In genomic region chr15:94306700-94307650, GRCh38 we compare ENCODE assay signal across 9 cellular contexts.
DNase-seq lines count a peak whose midpoint lies in the region; ATAC-seq and TF ChIP-seq lines count a peak whose summit lies in the region.
"Had no signal": no experiment of that assay in that cellular context is flagged by ENCODE, and none has a peak within 500 bp of the region (broad histone marks: within the 10 kb centered on the region; RNA-seq: fewer than 3 reads in every experiment).

No MANE protein-coding gene starts in this region.

- H4K8ac ChIP-seq in mesendoderm (ENCODE audit: low read depth, low read length): no peak overlapping the region

- no peaks in the 10 kb centered on the region for H3K79me2 ChIP-seq in mesendoderm (ENCODE audit: control insufficient read depth, insufficient read depth, low read length)

- no peak overlapping the region for H3K27ac Mint-ChIP-seq in nephron progenitor cell

- H3K23ac ChIP-seq in mesendoderm (ENCODE audit: low read length): no peak overlapping the region

- H3K27me3 ChIP-seq in mesendoderm (ENCODE audit: insufficient read depth, low read length, poor library complexity): no peaks in the 10 kb centered on the region
- H3K27me3 ChIP-seq: pancreas had no signal

- intact Hi-C loops in mucosa of descending colon (cut with DNase I, micrococcal nuclease): no loop called here

- no peak overlapping the region for H3K4me3 Mint-ChIP-seq in nephron progenitor cell

- H3K9me3 Mint-ChIP-seq in nephron progenitor cell: peaks cover 17% of the 10 kb centered on the region

- no peaks in the 10 kb centered on the region for H3K9me3 ChIP-seq in mucosa of descending colon
- H3K9me3 ChIP-seq: pancreas had no signal

- no peak overlapping the region for H2BK15ac ChIP-seq in mesendoderm (replicated peaks; ENCODE audit: low read depth)

- WGBS in mesendoderm (ENCODE audit: extremely low coverage, insufficient coverage, low lambda C conversion rate): no CpG with 5 or more reads among the region's 13 CpGs

- H3K4me2 ChIP-seq in mesendoderm (ENCODE audit: low read length): no peak overlapping the region

- no peak overlapping the region for H3K18ac ChIP-seq in mesendoderm (ENCODE audit: low read length)

- H2BK5ac ChIP-seq in mesendoderm (ENCODE audit: low read length): no peak overlapping the region

- H3K4ac ChIP-seq in mesendoderm (ENCODE audit: low read depth, low read length): no peak overlapping the region

- peak; percentile 87 for ATAC-seq in HG02884 (IDR thresholded peaks at IDR 0.05; ENCODE audit: unreplicated experiment)
- ATAC-seq in mucosa of descending colon: peak; percentile 26

- H3K36me3 Mint-ChIP-seq in nephron progenitor cell (ENCODE audit: low read depth): peaks cover 2% of the 10 kb centered on the region

- no peaks in the 10 kb centered on the region for H3K79me1 ChIP-seq in mesendoderm (ENCODE audit: low read length)

- H3K4me1 Mint-ChIP-seq in nephron progenitor cell: no peaks in the 10 kb centered on the region

- peaks cover 3% of the 10 kb centered on the region for H3K27me3 Mint-ChIP-seq in nephron progenitor cell (ENCODE audit: low read depth, poor library complexity)

- H3K36me3 ChIP-seq in mucosa of descending colon (ENCODE audit: low read depth) (no peaks in the 10 kb centered on the region), mesendoderm (ENCODE audit: control insufficient read depth, insufficient read depth, low read length) (no peaks in the 10 kb centered on the region)
- H3K36me3 ChIP-seq: pancreas had no signal

- no peaks in the 10 kb centered on the region for H3K4me1 ChIP-seq in mucosa of descending colon (ENCODE audit: low read depth)
- no peaks in the 10 kb centered on the region for H3K4me1 ChIP-seq in mesendoderm (ENCODE audit: control insufficient read depth, low read depth, low read length)
- H3K4me1 ChIP-seq: pancreas had no signal

- H2AK5ac ChIP-seq in mesendoderm (ENCODE audit: low read length): no peak overlapping the region

- no peak overlapping the region for H3K56ac ChIP-seq in mesendoderm (ENCODE audit: low read length)

- H3K9ac ChIP-seq in mesendoderm (ENCODE audit: low read length): no peak overlapping the region

- DNase-seq in activated CD4-positive, alpha-beta T cell treated with anti-CD3 and anti-CD28 coated beads for 48 hours: peak; percentile 32
- no peak for DNase-seq in activated CD4-positive, alpha-beta T cell treated with anti-CD3 and anti-CD28 coated beads for 4 hours
- peak; percentile 18 for DNase-seq in SKM-1 (lab: John Stamatoyannopoulos, UW; ENCODE audit: unreplicated experiment)
- no peak for DNase-seq in mucosa of descending colon
- DNase-seq in nephron progenitor cell: no peak
- no peak for DNase-seq in mesendoderm
- DNase-seq in stimulated activated CD4-positive, alpha-beta T cell treated with anti-CD3 and anti-CD28 coated beads, Interleukin-12 subunit alpha, Interleukin-12 subunit beta, amount 100 ng/mL, for 4 hours: no peak
- DNase-seq: pancreas had no signal

- H3K27ac ChIP-seq in mesendoderm (ENCODE audit: low read depth, low read length): no peak overlapping the region
- H3K27ac ChIP-seq: pancreas had no signal

- H4K5ac ChIP-seq in mesendoderm (ENCODE audit: low read length): no peak overlapping the region

- TF ChIP-seq CTCF in mucosa of descending colon (IDR thresholded peaks at IDR 0.05): no peak
- TF ChIP-seq CTCF in nephron progenitor cell (IDR thresholded peaks at IDR 0.05): no peak

- no peak overlapping the region for H2BK120ac ChIP-seq in mesendoderm (ENCODE audit: low read depth, low read length)

- no peak overlapping the region for H3K4me3 ChIP-seq in mucosa of descending colon
- H3K4me3 ChIP-seq in mesendoderm (ENCODE audit: low read length): no peak overlapping the region
- H3K4me3 ChIP-seq: pancreas had no signal

Comparison
In these comparisons a context has a peak if more than half of its experiments do, and no peak if none do; other contexts are left out.
1. DNase-seq: peak in activated CD4-positive, alpha-beta T cell treated with anti-CD3 and anti-CD28 coated beads for 48 hours (single experiment) and SKM-1 (single experiment); none in activated CD4-positive, alpha-beta T cell treated with anti-CD3 and anti-CD28 coated beads for 4 hours (0 of 2), mucosa of descending colon (0 of 3), nephron progenitor cell (single experiment), mesendoderm (single experiment) and stimulated activated CD4-positive, alpha-beta T cell treated with anti-CD3 and anti-CD28 coated beads, Interleukin-12 subunit alpha, Interleukin-12 subunit beta, amount 100 ng/mL, for 4 hours (single experiment).